In genomic region chr12:31803306-31804184, GRCh38 we compare ENCODE assay signal across 12 cellular contexts.
DNase-seq lines count a peak whose midpoint lies in the region; ATAC-seq, FAIRE-seq and TF ChIP-seq lines count a peak whose summit lies in the region.
"Had no signal": no experiment of that assay in that cellular context is flagged by ENCODE, and none has a peak within 500 bp of the region (broad histone marks: within the 10 kb centered on the region; RNA-seq: fewer than 3 reads in every experiment).

No MANE protein-coding gene starts in this region.

- no peaks in the 10 kb centered on the region for H3K36me3 Mint-ChIP-seq in T-cell

- FAIRE-seq in A549 (lab: Jason Lieb, UNC): no peak
- FAIRE-seq: RCC 7860 had no signal

- H3K9me3 ChIP-seq in A549: no peaks in the 10 kb centered on the region
- no peaks in the 10 kb centered on the region for H3K9me3 ChIP-seq in DND-41 (ENCODE audit: insufficient read depth, low read length, severe bottlenecking)

- H2AFZ ChIP-seq in DND-41 (ENCODE audit: low read depth, low read length): peak overlapping the region; percentile 38

- H3K4me1 Mint-ChIP-seq in T-cell: peaks cover 47 to 62% (median 57%) of the 10 kb centered on the region in 3 donors

- no peaks in the 10 kb centered on the region for H4K20me1 ChIP-seq in DND-41 (ENCODE audit: insufficient read depth, low read length)

- POLR2A ChIA-PET in A549 (lab: Yijun Ruan, JAX) (no interaction called here), T-cell (lab: Charles Lee) (interaction anchor here (0.6 to 0.7 kb wide), 3 partner anchors 66 to 627 kb away, joined by 3 to 5 read pairs (median 3); no protein-coding TSS in a partner anchor)

- WGBS in A549 (ENCODE audit: missing lambda C conversion rate): 87% methylated on average over 9 of the region's 9 CpGs

- H3K27ac ChIP-seq in A549 (no peak overlapping the region), DND-41 (ENCODE audit: low read length) (peak overlapping the region; percentile 57; the same call in 1 of the 2 replicates), coronary artery (no peak overlapping the region)
- H3K27ac ChIP-seq: foreskin keratinocyte had no signal

- H3K36me3 ChIP-seq in DND-41 (ENCODE audit: insufficient read depth, low read length): no peaks in the 10 kb centered on the region

- H3K4me2 ChIP-seq in A549: no peak overlapping the region
- H3K4me2 ChIP-seq in DND-41 (ENCODE audit: insufficient read depth, low read length): no peak overlapping the region

- H3K27me3 Mint-ChIP-seq in T-cell: no peaks in the 10 kb centered on the region

- H3K4me1 ChIP-seq in A549 (no peaks in the 10 kb centered on the region), DND-41 (ENCODE audit: insufficient read depth, low read length) (peaks cover 20% of the 10 kb centered on the region)
- H3K4me1 ChIP-seq: foreskin keratinocyte had no signal

- TF ChIP-seq EP300 in A549 (IDR thresholded peaks at IDR 0.05): no peak

- H3K9ac ChIP-seq in DND-41 (ENCODE audit: low read depth, low read length): no peak overlapping the region

- no peak for TF ChIP-seq RAD21 in A549 (conservative IDR thresholded peaks at IDR 0.05 in 1 of 2, IDR thresholded peaks at IDR 0.05 in 1 of 2)

- DNase-seq in A549 (ENCODE audit: low read depth in 1 of 2, low spot score in 1 of 2) (no peak), DND-41 (no peak), T-cell (no peak), iPS-NIHi7 (ENCODE audit: extremely low spot score) (peak; percentile 18), coronary artery (ENCODE audit: low spot score) (no peak), UCSD-AML1 (lab: John Stamatoyannopoulos, UW; ENCODE audit: unreplicated experiment) (no peak)
- no peak for DNase-seq in activated effector memory CD4-positive, alpha-beta T cell treated with anti-CD3 and anti-CD28 coated beads, Interleukin-2, amount 50 U/mL, for 16 hours
- DNase-seq: activated CD4-positive, alpha-beta T cell treated with anti-CD3 and anti-CD28 coated beads for 48 hours; foreskin keratinocyte; NCI-H446 had no signal

- H3K79me2 ChIP-seq in DND-41 (ENCODE audit: insufficient read depth, low read length): no peaks in the 10 kb centered on the region

- peak overlapping the region; percentile 92 to 96 for H3K27ac Mint-ChIP-seq in T-cell

- no peaks in the 10 kb centered on the region for H3K9me3 Mint-ChIP-seq in T-cell

- ATAC-seq in A549 (no peak), DND-41 (ENCODE audit: insufficient read depth, low read depth) (no peak), T-cell (replicated peaks in 1 of 4) (peak in 2 of 4 experiments; percentile 10 to 11), GM18867 (IDR thresholded peaks at IDR 0.05; ENCODE audit: unreplicated experiment) (no peak)
- ATAC-seq: foreskin keratinocyte had no signal

- no peaks in the 10 kb centered on the region for H3K27me3 ChIP-seq in DND-41 (ENCODE audit: insufficient read depth, low read length, poor library complexity)
- H3K27me3 ChIP-seq: foreskin keratinocyte had no signal

- TF ChIP-seq POLR2A in A549 (IDR thresholded peaks at IDR 0.05; ENCODE audit: low read length): no peak

- no peak overlapping the region for H3K4me3 ChIP-seq in A549
- H3K4me3 ChIP-seq in DND-41 (ENCODE audit: low read depth in 1 of 2, low read length in 2 of 2): no peak overlapping the region
- H3K4me3 ChIP-seq in coronary artery: no peak overlapping the region

- H3K4me3 Mint-ChIP-seq in T-cell: peak overlapping the region; percentile 85 to 89 (median 88)

- TF ChIP-seq CTCF in A549 (IDR thresholded peaks at IDR 0.05) (no peak), DND-41 (IDR thresholded peaks at IDR 0.05; ENCODE audit: borderline replicate concordance, extremely low read depth, low read length, poor library complexity, severe bottlenecking) (no peak), coronary artery (IDR thresholded peaks at IDR 0.05) (no peak)

- CTCF ChIA-PET in A549 (lab: Yijun Ruan, JAX): no interaction called here
- CTCF ChIA-PET in T-cell (lab: Charles Lee): interaction anchor here in 1 of 2 donors (1.1 kb wide), 1 partner anchor 121 kb away, joined by 3 read pairs; no protein-coding TSS in a partner anchor

TF ChIP-seq in A549, 52 proteins besides CTCF, POLR2A, EP300 and RAD21:
- TF ChIP-seq MAFK (IDR thresholded peaks at IDR 0.05; ENCODE audit: partially characterized antibody): peak; percentile 75
- TF ChIP-seq JUNB (IDR thresholded peaks at IDR 0.05): no peak
- no peak for TF ChIP-seq CHD2 (IDR thresholded peaks at IDR 0.05; ENCODE audit: low read length, partially characterized antibody)
